In genomic region chr7:74393722-74394121, GRCh38 we compare ENCODE assay signal across 8 cellular contexts. TPM values are rescaled to one million over a fixed set of nuclear protein-coding genes. Genes with fewer than 3 reads are reported as not detected.
DNase-seq lines count a peak whose midpoint lies in the region; ATAC-seq, FAIRE-seq and TF ChIP-seq lines count a peak whose summit lies in the region.
"Not testable (repeated sequence)": the region's sequence is repeated elsewhere in the genome, so short reads cannot be mapped to it uniquely, and the experiment has no call there.
"Had no signal": no experiment of that assay in that cellular context is flagged by ENCODE, and none has a peak within 500 bp of the region (broad histone marks: within the 10 kb centered on the region; RNA-seq: fewer than 3 reads in every experiment).

No MANE protein-coding gene starts in this region.

- not testable (repeated sequence) for H3K36me3 ChIP-seq in DOHH2 (ENCODE audit: control insufficient read depth, low read length); PC-9 (ENCODE audit: low read depth); pancreas
- H3K36me3 ChIP-seq in HUES6 (ENCODE audit: control insufficient read depth, insufficient read depth, low read length), result peaks cover 25% of the 10 kb centered on the region

- not testable (repeated sequence) for H3K79me2 ChIP-seq in DOHH2 (ENCODE audit: control insufficient read depth, low read length); PC-9 (ENCODE audit: low read depth)

- WGBS in pancreas, 2 donors, result 57 to 75% methylated on average over 6 of the region's 6 CpGs

- H3K9me2 ChIP-seq in DOHH2 (replicated peaks; ENCODE audit: control insufficient read depth, low read length); PC-9 (ENCODE audit: insufficient read depth): not testable (repeated sequence)

- H3K4me2 ChIP-seq in DOHH2 (ENCODE audit: low read length); PC-9: not testable (repeated sequence)

- in situ Hi-C loops in astrocyte of the spinal cord (cut with HindIII; ENCODE audit: low sequenced_read_pairs), result not testable (repeated sequence)

- peak overlapping the region; percentile 2 for H3K9ac ChIP-seq in HUES6 (ENCODE audit: low read length)

- not testable (repeated sequence) for H3F3A ChIP-seq in DOHH2 (ENCODE audit: control insufficient read depth, insufficient read depth); PC-9 (ENCODE audit: insufficient read depth, low read depth)

- CTCF ChIA-PET in PC-9 (lab: Charles Lee), result interaction anchor here (0.7 to 1.3 kb wide), 5 partner anchors 8 to 334 kb away, joined by 3 to 8 read pairs (median 4); no protein-coding TSS in a partner anchor

- not testable (repeated sequence) for H3K4me3 ChIP-seq in DOHH2 (ENCODE audit: low read length); HUES6 (ENCODE audit: low read depth, low read length); PC-9; astrocyte of the spinal cord (ENCODE audit: low read depth, low read length); pancreas

- not testable (repeated sequence) for H4K20me1 ChIP-seq in DOHH2 (ENCODE audit: control insufficient read depth, insufficient read depth, low read depth, low read length); PC-9 (ENCODE audit: insufficient read depth)

- not testable (repeated sequence) for H3K4me1 ChIP-seq in DOHH2 (ENCODE audit: control insufficient read depth, low read length); HUES6 (ENCODE audit: control insufficient read depth, insufficient read depth, low read length); PC-9 (replicated peaks; ENCODE audit: insufficient read depth); pancreas

- not testable (repeated sequence) for H3K27me3 ChIP-seq in DOHH2 (ENCODE audit: control insufficient read depth, low read length); HUES6 (ENCODE audit: control insufficient read depth, insufficient read depth, low read length); PC-9 (ENCODE audit: insufficient read depth, low read depth); pancreas

- ATAC-seq in left colon, result peak; percentile 72
- ATAC-seq in pancreas, result peak; percentile 76 to 91 (median 90)

- DNase-seq in PC-9 (peak in 1 of 2 experiments; percentile 50), astrocyte of the spinal cord (ENCODE audit: low read depth, low spot score) (peak; percentile 40), fibroblast of peridontal ligament (ENCODE audit: extremely low read depth) (peak; percentile 45), left colon (peak; percentile 31 to 41), pancreas (peak in 2 of 6 donors; percentile 41 to 59)

- H2AFZ ChIP-seq in PC-9, result not testable (repeated sequence)

- POLR2A ChIA-PET in PC-9 (lab: Charles Lee; ENCODE audit: unreplicated experiment), result interaction anchor here (0.7 kb wide), 2 partner anchors 334 to 872 kb away, joined by 3 to 5 read pairs; partner anchors contain the start of gene BAZ1B

- TF ChIP-seq CTCF in DOHH2 (IDR thresholded peaks at IDR 0.05; ENCODE audit: low read depth, low read length, poor library complexity, severe bottlenecking) (peak; percentile 40), PC-9 (conservative IDR thresholded peaks at IDR 0.05) (peak; percentile 59; the same call in 1 of the 2 replicates), astrocyte of the spinal cord (IDR thresholded peaks at IDR 0.05; ENCODE audit: low read depth, low read length) (peak; percentile 47), pancreas (IDR thresholded peaks at IDR 0.05) (peak in 1 of 4 donors; percentile 16)

- not testable (repeated sequence) for BruUV-seq in PC-9 (replicated peaks; lab: Mats Ljungman, UMichigan)

- intact Hi-C loops in PC-9 (cut with micrococcal nuclease; ENCODE audit: unreplicated experiment) (loop anchor here (1.0 to 5.0 kb wide), 5 partner anchors 101 to 527 kb away; partner anchors contain the start of gene RFC2), left colon (cut with DNase I, micrococcal nuclease) (loop anchor here (5.0 to 10.0 kb wide), 2 partner anchors 186 to 319 kb away; no protein-coding TSS in a partner anchor), pancreas (cut with DNase I) (loop anchor here in 1 of 3 donors (10.0 kb wide), 1 partner anchor 529 kb away; the partner anchor contains the start of gene TMEM270)

- FAIRE-seq in pancreas (lab: Jason Lieb, UNC), result not testable (repeated sequence)

- H3K9me3 ChIP-seq in DOHH2 (ENCODE audit: control insufficient read depth, insufficient read depth, low read length); HUES6 (ENCODE audit: control insufficient read depth, insufficient read depth, low read depth, low read length); PC-9 (ENCODE audit: insufficient read depth, low read depth); pancreas: not testable (repeated sequence)

- not testable (repeated sequence) for H3K27ac ChIP-seq in DOHH2 (ENCODE audit: low read depth, low read length); HUES6 (ENCODE audit: low read depth, low read length); PC-9
- peak overlapping the region in 2 of 4 donors; percentile 11 to 28 for H3K27ac ChIP-seq in pancreas

RNA-seq across cellular contexts. Expression of gene GTF2IRD1, which starts 60.0 kb away (rescaled TPM):
- total RNA-seq in PC-9 (2021) (44.0 and 46.7 TPM in 2 replicates), left colon (10 to 100 TPM; 14.6 to 14.8 TPM), pancreas (10 to 100 TPM in 3 of 6 donors, 1 to 10 TPM in 3; 7.1 to 12.6 (median 9.9) TPM)
- 10 to 100 TPM in 1 of 2 donors, 1 to 10 TPM in 1; 8.1 to 15.9 TPM for polyA plus RNA-seq in pancreas
- total RNA-seq: natural killer cell treated with Interleukin-12 subunit alpha and Interleukin-12 subunit beta and Interleukin-15 and Interleukin-18, amount 100 ng/mL, for 72 hours had no signal
